In the genomic region with DNA sequence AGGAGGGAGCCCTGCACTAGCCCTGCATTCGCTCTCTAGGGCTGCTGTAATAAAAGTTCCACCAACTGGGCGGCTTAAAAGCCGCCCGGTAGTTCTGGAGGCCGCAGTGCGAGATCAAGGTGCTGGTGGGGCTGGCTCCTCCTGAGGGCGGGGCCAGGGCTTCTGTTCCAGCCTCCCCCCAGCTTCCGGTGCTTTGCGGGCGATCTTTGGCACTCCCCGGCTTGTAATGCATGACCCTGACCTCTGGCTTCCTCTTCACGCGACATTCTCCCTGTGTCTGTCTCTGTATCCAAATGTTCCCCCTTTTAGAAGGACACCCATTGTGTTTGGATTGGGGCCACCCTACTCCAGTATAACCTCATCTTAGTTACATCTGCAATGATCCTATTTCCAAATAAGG, we compare ENCODE assay signal across 1 cellular context.
TF ChIP-seq lines count a peak whose summit lies in the region.

No MANE protein-coding gene starts in this region.

TF ChIP-seq in HepG2, 621 proteins besides CTCF, POLR2A, EP300 and RAD21 (continued from another document and continues in another):
- TF ChIP-seq ZNF263 (CRISPR knock-in tag; IDR thresholded peaks at IDR 0.05) (no peak), ELF3 (CRISPR knock-in tag; IDR thresholded peaks at IDR 0.05) (0 out of 2 replicates have a peak, but pooled peaks have one; percentile 39), ESRRA (CRISPR knock-in tag; IDR thresholded peaks at IDR 0.05; ENCODE audit: low read depth) (peak; percentile 80; the same call in 1 of the 2 replicates), GATAD2A (CRISPR knock-in tag; IDR thresholded peaks at IDR 0.05) (0 out of 2 replicates have a peak, but pooled peaks have one; percentile 43), KLF13 (CRISPR knock-in tag; IDR thresholded peaks at IDR 0.05) (no peak), HOXA3 (CRISPR knock-in tag; IDR thresholded peaks at IDR 0.05) (0 out of 2 replicates have a peak, but pooled peaks have one; percentile 24), HDAC1 (CRISPR knock-in tag; IDR thresholded peaks at IDR 0.05) (peak; percentile 55), ZNF841 (CRISPR knock-in tag; IDR thresholded peaks at IDR 0.05; ENCODE audit: borderline replicate concordance) (no peak), CBFB (CRISPR knock-in tag; IDR thresholded peaks at IDR 0.05) (0 out of 2 replicates have a peak, but pooled peaks have one; percentile 20), CENPBD1 (CRISPR knock-in tag; IDR thresholded peaks at IDR 0.05; ENCODE audit: borderline replicate concordance, low read depth) (no peak), PAXIP1 (CRISPR knock-in tag; conservative IDR thresholded peaks at IDR 0.05) (peak; percentile 60), RNF2 (conservative IDR thresholded peaks at IDR 0.05; ENCODE audit: low read depth) (no peak), ZUFSP (CRISPR knock-in tag; IDR thresholded peaks at IDR 0.05; ENCODE audit: borderline replicate concordance) (no peak), SETDB1 (CRISPR knock-in tag; IDR thresholded peaks at IDR 0.05; ENCODE audit: borderline replicate concordance) (no peak), KLF9 (CRISPR knock-in tag; IDR thresholded peaks at IDR 0.05; ENCODE audit: low read depth) (no peak), ZBTB38 (CRISPR knock-in tag; IDR thresholded peaks at IDR 0.05) (no peak), ZNF180 (CRISPR knock-in tag; IDR thresholded peaks at IDR 0.05; ENCODE audit: borderline replicate concordance, low read depth) (no peak), RFXANK (CRISPR knock-in tag; IDR thresholded peaks at IDR 0.05) (no peak), ZNF772 (CRISPR knock-in tag; IDR thresholded peaks at IDR 0.05) (no peak), SOX5 (CRISPR knock-in tag; IDR thresholded peaks at IDR 0.05; ENCODE audit: borderline replicate concordance) (peak; percentile 58; the same call in 1 of the 2 replicates), ZFP36 (IDR thresholded peaks at IDR 0.05; ENCODE audit: borderline replicate concordance, low read depth, low read length, partially characterized antibody) (no peak), ZNF672 (CRISPR knock-in tag; IDR thresholded peaks at IDR 0.05) (no peak), ZSCAN20 (CRISPR knock-in tag; IDR thresholded peaks at IDR 0.05; ENCODE audit: borderline replicate concordance) (no peak), ZNF792 (CRISPR knock-in tag; IDR thresholded peaks at IDR 0.05) (peak; percentile 47; the same call in 1 of the 2 replicates), PPARG (CRISPR knock-in tag; conservative IDR thresholded peaks at IDR 0.05) (0 out of 2 replicates have a peak, but pooled peaks have one; percentile 20), ZNF572 (CRISPR knock-in tag; IDR thresholded peaks at IDR 0.05) (no peak), ZNF337 (CRISPR knock-in tag; IDR thresholded peaks at IDR 0.05; ENCODE audit: borderline replicate concordance, low read depth) (no peak), ZNF33B (CRISPR knock-in tag; IDR thresholded peaks at IDR 0.05) (no peak), NCOA1 (CRISPR knock-in tag; IDR thresholded peaks at IDR 0.05) (no peak), ZFP91 (CRISPR knock-in tag; IDR thresholded peaks at IDR 0.05; ENCODE audit: borderline replicate concordance) (no peak; the same call in 1 of the 2 replicates), CCAR2 (optimal IDR thresholded peaks at IDR 0.05; ENCODE audit: low read depth, low read length) (no peak), HNF4G (IDR thresholded peaks at IDR 0.05; ENCODE audit: borderline replicate concordance, low read depth, low read length) (peak; percentile 30; the same call in 1 of the 2 replicates), HNF4G (CRISPR knock-in tag; IDR thresholded peaks at IDR 0.05; ENCODE audit: borderline replicate concordance, low read depth) (no peak), E2F2 (CRISPR knock-in tag; IDR thresholded peaks at IDR 0.05; ENCODE audit: borderline replicate concordance) (no peak), TMF1 (CRISPR knock-in tag; IDR thresholded peaks at IDR 0.05; ENCODE audit: low read depth) (no peak), CHCHD3 (CRISPR knock-in tag; IDR thresholded peaks at IDR 0.05) (no peak), ZSCAN12 (CRISPR knock-in tag; IDR thresholded peaks at IDR 0.05) (no peak), MEIS1 (CRISPR knock-in tag; IDR thresholded peaks at IDR 0.05; ENCODE audit: borderline replicate concordance) (no peak), ZFP36L1 (CRISPR knock-in tag; IDR thresholded peaks at IDR 0.05) (no peak), CHD4 (IDR thresholded peaks at IDR 0.05; ENCODE audit: borderline replicate concordance, low read length) (no peak), ZNF550 (CRISPR knock-in tag; IDR thresholded peaks at IDR 0.05; ENCODE audit: borderline replicate concordance) (no peak), ZNF12 (CRISPR knock-in tag; IDR thresholded peaks at IDR 0.05) (no peak), SMAD3 (CRISPR knock-in tag; IDR thresholded peaks at IDR 0.05) (no peak)
- TF ChIP-seq, protein P1, sequence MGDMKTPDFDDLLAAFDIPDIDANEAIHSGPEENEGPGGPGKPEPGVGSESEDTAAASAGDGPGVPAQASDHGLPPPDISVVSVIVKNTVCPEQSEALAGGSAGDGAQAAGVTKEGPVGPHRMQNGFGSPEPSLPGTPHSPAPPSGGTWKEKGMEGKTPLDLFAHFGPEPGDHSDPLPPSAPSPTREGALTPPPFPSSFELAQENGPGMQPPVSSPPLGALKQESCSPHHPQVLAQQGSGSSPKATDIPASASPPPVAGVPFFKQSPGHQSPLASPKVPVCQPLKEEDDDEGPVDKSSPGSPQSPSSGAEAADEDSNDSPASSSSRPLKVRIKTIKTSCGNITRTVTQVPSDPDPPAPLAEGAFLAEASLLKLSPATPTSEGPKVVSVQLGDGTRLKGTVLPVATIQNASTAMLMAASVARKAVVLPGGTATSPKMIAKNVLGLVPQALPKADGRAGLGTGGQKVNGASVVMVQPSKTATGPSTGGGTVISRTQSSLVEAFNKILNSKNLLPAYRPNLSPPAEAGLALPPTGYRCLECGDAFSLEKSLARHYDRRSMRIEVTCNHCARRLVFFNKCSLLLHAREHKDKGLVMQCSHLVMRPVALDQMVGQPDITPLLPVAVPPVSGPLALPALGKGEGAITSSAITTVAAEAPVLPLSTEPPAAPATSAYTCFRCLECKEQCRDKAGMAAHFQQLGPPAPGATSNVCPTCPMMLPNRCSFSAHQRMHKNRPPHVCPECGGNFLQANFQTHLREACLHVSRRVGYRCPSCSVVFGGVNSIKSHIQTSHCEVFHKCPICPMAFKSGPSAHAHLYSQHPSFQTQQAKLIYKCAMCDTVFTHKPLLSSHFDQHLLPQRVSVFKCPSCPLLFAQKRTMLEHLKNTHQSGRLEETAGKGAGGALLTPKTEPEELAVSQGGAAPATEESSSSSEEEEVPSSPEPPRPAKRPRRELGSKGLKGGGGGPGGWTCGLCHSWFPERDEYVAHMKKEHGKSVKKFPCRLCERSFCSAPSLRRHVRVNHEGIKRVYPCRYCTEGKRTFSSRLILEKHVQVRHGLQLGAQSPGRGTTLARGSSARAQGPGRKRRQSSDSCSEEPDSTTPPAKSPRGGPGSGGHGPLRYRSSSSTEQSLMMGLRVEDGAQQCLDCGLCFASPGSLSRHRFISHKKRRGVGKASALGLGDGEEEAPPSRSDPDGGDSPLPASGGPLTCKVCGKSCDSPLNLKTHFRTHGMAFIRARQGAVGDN (CRISPR knock-in tag; IDR thresholded peaks at IDR 0.05), result peak; percentile 51
- TF ChIP-seq, protein P2, sequence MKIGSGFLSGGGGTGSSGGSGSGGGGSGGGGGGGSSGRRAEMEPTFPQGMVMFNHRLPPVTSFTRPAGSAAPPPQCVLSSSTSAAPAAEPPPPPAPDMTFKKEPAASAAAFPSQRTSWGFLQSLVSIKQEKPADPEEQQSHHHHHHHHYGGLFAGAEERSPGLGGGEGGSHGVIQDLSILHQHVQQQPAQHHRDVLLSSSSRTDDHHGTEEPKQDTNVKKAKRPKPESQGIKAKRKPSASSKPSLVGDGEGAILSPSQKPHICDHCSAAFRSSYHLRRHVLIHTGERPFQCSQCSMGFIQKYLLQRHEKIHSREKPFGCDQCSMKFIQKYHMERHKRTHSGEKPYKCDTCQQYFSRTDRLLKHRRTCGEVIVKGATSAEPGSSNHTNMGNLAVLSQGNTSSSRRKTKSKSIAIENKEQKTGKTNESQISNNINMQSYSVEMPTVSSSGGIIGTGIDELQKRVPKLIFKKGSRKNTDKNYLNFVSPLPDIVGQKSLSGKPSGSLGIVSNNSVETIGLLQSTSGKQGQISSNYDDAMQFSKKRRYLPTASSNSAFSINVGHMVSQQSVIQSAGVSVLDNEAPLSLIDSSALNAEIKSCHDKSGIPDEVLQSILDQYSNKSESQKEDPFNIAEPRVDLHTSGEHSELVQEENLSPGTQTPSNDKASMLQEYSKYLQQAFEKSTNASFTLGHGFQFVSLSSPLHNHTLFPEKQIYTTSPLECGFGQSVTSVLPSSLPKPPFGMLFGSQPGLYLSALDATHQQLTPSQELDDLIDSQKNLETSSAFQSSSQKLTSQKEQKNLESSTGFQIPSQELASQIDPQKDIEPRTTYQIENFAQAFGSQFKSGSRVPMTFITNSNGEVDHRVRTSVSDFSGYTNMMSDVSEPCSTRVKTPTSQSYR (CRISPR knock-in tag; IDR thresholded peaks at IDR 0.05; ENCODE audit: borderline replicate concordance), result peak; percentile 18; the same call in 1 of the 2 replicates
- TF ChIP-seq, protein P3, sequence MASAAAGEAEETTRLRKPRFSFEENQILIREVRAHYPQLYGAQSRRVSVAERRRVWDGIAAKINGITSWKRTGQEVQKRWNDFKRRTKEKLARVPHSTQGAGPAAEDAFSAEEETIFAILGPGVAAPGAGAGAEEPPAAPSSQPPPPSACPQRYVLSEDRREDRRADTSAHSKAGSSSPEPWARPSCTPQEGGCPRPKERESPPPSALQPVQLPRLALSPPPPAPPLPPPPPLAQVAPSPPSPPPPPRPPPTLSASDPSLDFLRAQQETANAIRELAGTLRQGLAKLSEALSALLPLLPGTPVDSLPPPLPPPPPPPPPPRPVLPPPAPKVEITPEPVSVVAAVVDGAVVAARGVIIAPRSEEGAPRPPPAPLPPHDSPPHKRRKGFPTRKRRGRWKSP (CRISPR knock-in tag; IDR thresholded peaks at IDR 0.05), result no peak
- TF ChIP-seq, protein P4, sequence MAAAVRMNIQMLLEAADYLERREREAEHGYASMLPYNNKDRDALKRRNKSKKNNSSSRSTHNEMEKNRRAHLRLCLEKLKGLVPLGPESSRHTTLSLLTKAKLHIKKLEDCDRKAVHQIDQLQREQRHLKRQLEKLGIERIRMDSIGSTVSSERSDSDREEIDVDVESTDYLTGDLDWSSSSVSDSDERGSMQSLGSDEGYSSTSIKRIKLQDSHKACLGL (CRISPR knock-in tag; IDR thresholded peaks at IDR 0.05), result no peak
